Comparison of ENCODE assay signal across 17 cellular contexts in genomic region chr2:209942936-209943605, GRCh38.
"Had no signal": no experiment of that assay in that cellular context is flagged by ENCODE, and none has a peak within 500 bp of the region (broad histone marks: within the 10 kb centered on the region; RNA-seq: fewer than 3 reads in every experiment).

No MANE protein-coding gene starts in this region.

- ATAC-seq: activated T-helper 17 cell treated with anti-CD3 and anti-CD28 coated beads, Interleukin-2, amount 50 U/mL, for 72 hours; left ventricle myocardium superior; natural killer cell; stimulated activated effector memory CD8-positive, alpha-beta T cell treated with anti-CD3 and anti-CD28 coated beads, Interleukin-12 subunit alpha, Interleukin-12 subunit beta, amount 100 ng/mL, for 72 hours; T-cell; upper lobe of right lung had no signal

- H3K4me1 Mint-ChIP-seq: activated T-helper 17 cell treated with anti-CD3 and anti-CD28 coated beads, Interleukin-2, amount 50 U/mL, for 72 hours; natural killer cell; stimulated activated effector memory CD8-positive, alpha-beta T cell treated with anti-CD3 and anti-CD28 coated beads, Interleukin-12 subunit alpha, Interleukin-12 subunit beta, amount 100 ng/mL, for 72 hours; T-cell had no signal

- H3K4me3 Mint-ChIP-seq: activated T-helper 17 cell treated with anti-CD3 and anti-CD28 coated beads, Interleukin-2, amount 50 U/mL, for 72 hours; natural killer cell; stimulated activated effector memory CD8-positive, alpha-beta T cell treated with anti-CD3 and anti-CD28 coated beads, Interleukin-12 subunit alpha, Interleukin-12 subunit beta, amount 100 ng/mL, for 72 hours; T-cell had no signal

- H3K27me3 ChIP-seq: ovary, upper lobe of right lung had no signal

- H3K9me3 ChIP-seq: ovary, SK-N-SH, thoracic aorta, upper lobe of right lung had no signal

- H3K27ac ChIP-seq: coronary artery, ovary, thoracic aorta, upper lobe of right lung had no signal

- DNase-seq: activated CD4-positive, CD25-positive, alpha-beta regulatory T cell treated with anti-CD3 and anti-CD28 coated beads, Interleukin-2, amount 50 U/mL, for 72 hours; activated naive CD4-positive, alpha-beta T cell treated with Interleukin-2 at 50 U/mL for 16 hours; aorta; effector CD8-positive, alpha-beta T cell; islet precursor cell; left ventricle myocardium superior; mesenchymal stem cell; natural killer cell; ovary; SK-N-SH; T-cell; T-helper 9 cell; upper lobe of right lung had no signal

- H3K36me3 Mint-ChIP-seq: natural killer cell; stimulated activated effector memory CD8-positive, alpha-beta T cell treated with anti-CD3 and anti-CD28 coated beads, Interleukin-12 subunit alpha, Interleukin-12 subunit beta, amount 100 ng/mL, for 72 hours; T-cell had no signal

- H3K9me2 ChIP-seq: SK-N-SH had no signal

- H3K4me3 ChIP-seq: coronary artery, ovary, thoracic aorta, upper lobe of right lung had no signal

- H3K4me2 ChIP-seq: SK-N-SH had no signal

- H3K9me3 Mint-ChIP-seq: activated T-helper 17 cell treated with anti-CD3 and anti-CD28 coated beads, Interleukin-2, amount 50 U/mL, for 72 hours; stimulated activated effector memory CD8-positive, alpha-beta T cell treated with anti-CD3 and anti-CD28 coated beads, Interleukin-12 subunit alpha, Interleukin-12 subunit beta, amount 100 ng/mL, for 72 hours; T-cell had no signal

- H3K36me3 ChIP-seq: ovary, thoracic aorta, upper lobe of right lung had no signal

- H3K27ac Mint-ChIP-seq: activated T-helper 17 cell treated with anti-CD3 and anti-CD28 coated beads, Interleukin-2, amount 50 U/mL, for 72 hours; natural killer cell; stimulated activated effector memory CD8-positive, alpha-beta T cell treated with anti-CD3 and anti-CD28 coated beads, Interleukin-12 subunit alpha, Interleukin-12 subunit beta, amount 100 ng/mL, for 72 hours; T-cell had no signal

- H3K4me1 ChIP-seq: upper lobe of right lung had no signal
